In the genomic region with DNA sequence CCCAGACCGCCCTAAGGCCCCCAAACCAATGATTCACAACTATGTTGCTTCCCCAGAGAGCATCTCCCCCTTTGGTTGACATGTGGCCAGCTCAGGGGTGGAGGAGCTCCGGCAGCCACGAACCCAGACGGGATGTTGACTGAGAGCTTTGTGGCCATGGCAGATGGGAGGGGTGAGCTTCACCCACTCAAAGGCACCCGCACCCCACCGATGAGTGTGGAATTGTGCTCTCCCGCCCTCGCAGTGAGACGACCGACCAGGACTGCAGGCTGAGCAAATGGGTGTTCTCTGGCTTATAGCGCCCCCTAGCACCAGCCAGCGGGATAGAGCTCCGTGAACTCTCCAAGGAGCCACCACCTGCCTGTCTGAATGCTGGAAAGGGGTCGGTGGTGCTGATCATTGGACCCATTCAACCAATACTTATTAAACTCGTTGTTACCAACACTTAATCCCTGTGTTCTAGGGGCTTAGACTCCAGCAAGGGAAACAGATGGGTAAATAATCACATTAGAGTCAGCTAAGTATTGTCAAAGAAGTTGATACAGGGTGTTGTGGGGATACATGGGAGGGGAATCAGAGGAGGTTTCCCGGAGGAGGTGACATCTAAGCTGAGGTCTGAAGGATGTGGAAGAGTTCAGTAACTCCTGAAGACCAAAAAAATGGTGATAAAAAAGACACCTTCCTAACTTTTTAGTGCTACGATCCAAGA, we compare ENCODE assay signal across 8 cellular contexts. TPM values are rescaled to one million over a fixed set of nuclear protein-coding genes. Genes with fewer than 3 reads are reported as not detected.
A peak's percentile ranks its signal among the peaks of the same experiment; 100 is the strongest.
DNase-seq lines count a peak whose midpoint lies in the region; ATAC-seq, FAIRE-seq and TF ChIP-seq lines count a peak whose summit lies in the region.

No MANE protein-coding gene starts in this region.

- peak overlapping the region in 3 of 4 donors; percentile 15 to 41 (median 28) for H3K27ac ChIP-seq in gastroesophageal sphincter
- no peak overlapping the region for H3K27ac ChIP-seq in parathyroid adenoma
- H3K27ac ChIP-seq in upper lobe of left lung: peak overlapping the region in 3 of 4 donors; percentile 18 to 59 (median 28)

- H3K4me2 ChIP-seq in parathyroid adenoma (ENCODE audit: low read length): no peak overlapping the region

- H3K79me2 ChIP-seq in parathyroid adenoma: peaks cover under 1% of the 10 kb centered on the region

- 36 to 93% methylated on average over 2 to 6 of the region's 17 CpGs for WGBS in gastroesophageal sphincter (ENCODE audit: low coverage in 1 of 2), 2 donors
- whole genome bisulfite sequencing in upper lobe of left lung, 2 donors: 24 to 42% methylated on average over 5 to 8 of the region's 17 CpGs

- H3K27me3 ChIP-seq in gastroesophageal sphincter (no peaks in the 10 kb centered on the region), parathyroid adenoma (ENCODE audit: control insufficient read depth, insufficient read depth, low read length) (no peaks in the 10 kb centered on the region), upper lobe of left lung (peaks cover 0 to 11% (median 4%) of the 10 kb centered on the region in 4 donors)

- in situ Hi-C loops in ACHN (cut with HindIII; ENCODE audit: low pct_ligation_motif_present, low pct_unique_long_range_greater_than_20kb, low sequenced_read_pairs): no loop called here

- no peak for FAIRE-seq in H54 (lab: Jason Lieb, UNC)

- H3K4me3 ChIP-seq in gastroesophageal sphincter (no peak overlapping the region), parathyroid adenoma (ENCODE audit: low read depth, low read length) (no peak overlapping the region), upper lobe of left lung (no peak overlapping the region)

- H3K4me1 ChIP-seq in gastroesophageal sphincter (peaks cover 0 to 29% (median 4%) of the 10 kb centered on the region in 3 donors), parathyroid adenoma (no peaks in the 10 kb centered on the region), upper lobe of left lung (peaks cover 6 to 26% (median 15%) of the 10 kb centered on the region in 4 donors)

- TF ChIP-seq CTCF in gastroesophageal sphincter (IDR thresholded peaks at IDR 0.05) (peak; percentile 89 to 94 (median 90)), parathyroid adenoma (IDR thresholded peaks at IDR 0.05) (peak; percentile 64), upper lobe of left lung (IDR thresholded peaks at IDR 0.05) (peak; percentile 86 to 94 (median 90))

- no peak overlapping the region for H3K9ac ChIP-seq in parathyroid adenoma

- H3K36me3 ChIP-seq in gastroesophageal sphincter (no peaks in the 10 kb centered on the region), parathyroid adenoma (ENCODE audit: control insufficient read depth, insufficient read depth, low read length) (no peaks in the 10 kb centered on the region), upper lobe of left lung (no peaks in the 10 kb centered on the region)

- H3K9me3 ChIP-seq in gastroesophageal sphincter: no peaks in the 10 kb centered on the region
- H3K9me3 ChIP-seq in parathyroid adenoma (ENCODE audit: control insufficient read depth, low read length): no peaks in the 10 kb centered on the region
- no peaks in the 10 kb centered on the region for H3K9me3 ChIP-seq in upper lobe of left lung

- DNase-seq in ACHN: peak; percentile 40
- DNase-seq in H54 (ENCODE audit: insufficient read length, low spot score): peak; percentile 54
- DNase-seq in RPMI7951 (ENCODE audit: low read depth): peak; percentile 99
- peak in 3 of 4 experiments; percentile 26 to 37 (median 27) for DNase-seq in activated naive CD4-positive, alpha-beta T cell (lab: John Stamatoyannopoulos, UW)
- peak; percentile 25 to 70 for DNase-seq in upper lobe of left lung

- TF ChIP-seq EP300 in gastroesophageal sphincter (IDR thresholded peaks at IDR 0.05): no peak
- no peak for TF ChIP-seq EP300 in upper lobe of left lung (IDR thresholded peaks at IDR 0.05)

- ATAC-seq in gastroesophageal sphincter (peak; percentile 54), upper lobe of left lung (ENCODE audit: low FRiP score in 2 of 2) (peak; percentile 76 to 86), HG03280 (IDR thresholded peaks at IDR 0.05; ENCODE audit: unreplicated experiment) (no peak)

- H2AFZ ChIP-seq in parathyroid adenoma: peak overlapping the region; percentile 20

- TF ChIP-seq POLR2A in H54 (IDR thresholded peaks at IDR 0.05; ENCODE audit: low read depth, low read length) (no peak), gastroesophageal sphincter (IDR thresholded peaks at IDR 0.05) (no peak), upper lobe of left lung (IDR thresholded peaks at IDR 0.05) (peak in 1 of 4 donors; percentile 12)

RNA-seq across cellular contexts. Expression of a gene that starts 4.5 kb away (rescaled TPM):
- total RNA-seq in RPMI7951 (2014; rRNA removed; shearing (Covaris generic)): 544 and 593 TPM in 2 replicates
- total RNA-seq in gastroesophageal sphincter: 100 to 1,000 TPM; 560 to 818 (median 738) TPM
- total RNA-seq in upper lobe of left lung: 100 to 1,000 TPM; 196 to 659 (median 531) TPM

Comparison
In these comparisons a context has a peak if more than half of its experiments do, and no peak if none do; other contexts are left out.
1. DNase-seq: peak in every context shown above with its lines; median percentile 99 in RPMI7951; 54 in H54; 48 in upper lobe of left lung; 40 in ACHN; 27 in activated naive CD4-positive, alpha-beta T cell.